ENCODE assay signal across 23 cellular contexts in the genomic region with DNA sequence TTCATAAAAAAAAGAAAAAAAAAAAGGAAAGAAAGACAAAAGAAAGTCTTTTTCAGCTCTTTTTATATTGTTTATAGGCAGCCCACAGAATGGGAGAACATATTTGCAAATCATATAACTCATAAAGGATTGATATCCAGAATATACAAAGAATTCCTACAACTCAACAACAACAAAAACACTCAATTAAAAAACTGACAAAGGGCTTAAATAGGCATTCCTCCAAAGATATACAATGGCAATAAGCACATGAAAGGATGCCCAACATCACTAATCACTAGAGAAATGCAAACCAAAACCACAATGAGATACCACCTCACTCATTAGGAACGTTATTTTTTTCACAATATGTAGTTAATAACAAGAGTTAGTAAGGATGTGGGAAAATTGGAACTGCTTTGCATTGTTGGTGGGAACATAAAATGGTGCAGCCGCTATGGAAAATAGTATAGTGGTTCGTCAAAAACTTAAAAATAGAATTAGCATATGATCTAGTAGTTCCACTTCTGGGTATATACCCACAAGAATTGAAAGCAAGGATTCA. TPM values are rescaled to one million over a fixed set of nuclear protein-coding genes. Genes with fewer than 3 reads are reported as not detected.
A peak's percentile ranks its signal among the peaks of the same experiment; 100 is the strongest.
DNase-seq lines count a peak whose midpoint lies in the region; ATAC-seq and TF ChIP-seq lines count a peak whose summit lies in the region.
"Had no signal": no experiment of that assay in that cellular context is flagged by ENCODE, and none has a peak within 500 bp of the region (broad histone marks: within the 10 kb centered on the region; RNA-seq: fewer than 3 reads in every experiment).

No MANE protein-coding gene starts in this region.

- peak; percentile 79 for DNase-seq in A172 (ENCODE audit: low spot score)
- DNase-seq in EH (ENCODE audit: low read depth): peak; percentile 38
- DNase-seq in M059J (ENCODE audit: low read depth): peak; percentile 74
- peak; percentile 26 for DNase-seq in fibroblast of mammary gland (ENCODE audit: low read depth)
- no peak for DNase-seq in stimulated activated CD8-positive, alpha-beta memory T cell treated with anti-CD3 and anti-CD28 coated beads, Interleukin-4, amount 100 ng/mL, for 48 hours
- DNase-seq in stimulated activated naive B cell treated with anti-CD40 and anti-IgM and Interleukin-4, amounts not matched to agents 10 μg/mL and 1 μg/mL and 100 μg/mL, for 72 hours: no peak
- DNase-seq: CD4-positive, alpha-beta T cell; COR-L47; DND-41; GDM1; H7; Kasumi-1; MM.1S; NCI-H1092; NCI-H1436; NCI-H187 treated with DMSO at 0.1 percent for 48 hours; NCI-H2107; NCI-H510A; SIG-M5 had no signal

- no peak for TF ChIP-seq CTCF in fibroblast of mammary gland (conservative IDR thresholded peaks at IDR 0.05; ENCODE audit: control insufficient read depth, insufficient read depth, low read depth, low read length)

- H3K27me3 Mint-ChIP-seq in stimulated activated naive B cell treated with anti-CD40 and anti-IgM and Interleukin-4, amounts not matched to agents 10 μg/mL and 1 μg/mL and 100 μg/mL, for 72 hours: peaks cover 0 to 6% of the 10 kb centered on the region in 2 donors
- H3K27me3 Mint-ChIP-seq: CD4-positive, alpha-beta T cell had no signal

- ATAC-seq in GM21367 (IDR thresholded peaks at IDR 0.05; ENCODE audit: unreplicated experiment) (no peak), GM21786 (IDR thresholded peaks at IDR 0.05; ENCODE audit: unreplicated experiment) (no peak)
- no peak for ATAC-seq in stimulated activated naive B cell treated with anti-CD40 and anti-IgM and Interleukin-4, amounts not matched to agents 10 μg/mL and 1 μg/mL and 100 μg/mL, for 72 hours (replicated peaks)
- ATAC-seq: Panc1 had no signal

- H3K4me3 ChIP-seq in fibroblast of mammary gland (ENCODE audit: control insufficient read depth, low read depth, low read length): no peak overlapping the region
- H3K4me3 ChIP-seq: BLaER1 had no signal

- no peak overlapping the region for H3K27ac Mint-ChIP-seq in stimulated activated naive B cell treated with anti-CD40 and anti-IgM and Interleukin-4, amounts not matched to agents 10 μg/mL and 1 μg/mL and 100 μg/mL, for 72 hours
- H3K27ac Mint-ChIP-seq: CD4-positive, alpha-beta T cell had no signal

- H3K9me3 Mint-ChIP-seq in stimulated activated naive B cell treated with anti-CD40 and anti-IgM and Interleukin-4, amounts not matched to agents 10 μg/mL and 1 μg/mL and 100 μg/mL, for 72 hours: no peaks in the 10 kb centered on the region
- H3K9me3 Mint-ChIP-seq: CD4-positive, alpha-beta T cell had no signal

- H3K4me3 Mint-ChIP-seq in stimulated activated naive B cell treated with anti-CD40 and anti-IgM and Interleukin-4, amounts not matched to agents 10 μg/mL and 1 μg/mL and 100 μg/mL, for 72 hours: no peak overlapping the region
- H3K4me3 Mint-ChIP-seq: CD4-positive, alpha-beta T cell had no signal

- H3K4me1 Mint-ChIP-seq in stimulated activated naive B cell treated with anti-CD40 and anti-IgM and Interleukin-4, amounts not matched to agents 10 μg/mL and 1 μg/mL and 100 μg/mL, for 72 hours: peaks cover 5 to 14% of the 10 kb centered on the region in 2 donors

- H3K36me3 Mint-ChIP-seq in stimulated activated naive B cell treated with anti-CD40 and anti-IgM and Interleukin-4, amounts not matched to agents 10 μg/mL and 1 μg/mL and 100 μg/mL, for 72 hours: no peaks in the 10 kb centered on the region

RNA-seq across cellular contexts. Expression of a gene that starts 54.2 kb away (rescaled TPM):
- 3.4 and 3.5 TPM in 2 replicates for total RNA-seq in A172 (2014; rRNA removed; shearing (Covaris generic))
- total RNA-seq in M059J (2014; rRNA removed; shearing (Covaris generic)): 3.7 and 4.6 TPM in 2 replicates

Comparison
In these comparisons a context has a peak if more than half of its experiments do, and no peak if none do; other contexts are left out.
1. DNase-seq: peak in A172 (single experiment), EH (single experiment), M059J (single experiment) and fibroblast of mammary gland (single experiment); none in stimulated activated CD8-positive, alpha-beta memory T cell treated with anti-CD3 and anti-CD28 coated beads, Interleukin-4, amount 100 ng/mL, for 48 hours (single experiment) and stimulated activated naive B cell treated with anti-CD40 and anti-IgM and Interleukin-4, amounts not matched to agents 10 μg/mL and 1 μg/mL and 100 μg/mL, for 72 hours (single experiment).